16 cellular contexts compared by ENCODE assay signal in genomic region chr7:5223646-5224340, GRCh38. TPM values are rescaled to one million over a fixed set of nuclear protein-coding genes. Genes with fewer than 3 reads are reported as not detected.
DNase-seq lines count a peak whose midpoint lies in the region; ATAC-seq and TF ChIP-seq lines count a peak whose summit lies in the region.
"Had no signal": no experiment of that assay in that cellular context is flagged by ENCODE, and none has a peak within 500 bp of the region (broad histone marks: within the 10 kb centered on the region; RNA-seq: fewer than 3 reads in every experiment).

No MANE protein-coding gene starts in this region.

- H2AFZ ChIP-seq in H9 (ENCODE audit: low read length): no peak overlapping the region
- H2AFZ ChIP-seq: GM23248 had no signal

- H3K79me2 ChIP-seq in H9 (ENCODE audit: insufficient read depth, low read length): no peaks in the 10 kb centered on the region

- H3K23ac ChIP-seq in H9 (ENCODE audit: insufficient read length, low read depth, low read length): no peak overlapping the region

- no peak overlapping the region for H3T11ph ChIP-seq in H9 (ENCODE audit: low read length)

- peak overlapping the region in 2 of 3 experiments; percentile 8 to 49; a peak in 4 of 7 replicates for H3K27ac Mint-ChIP-seq in H9
- peak overlapping the region; percentile 32 for H3K27ac Mint-ChIP-seq in chondrocyte (ENCODE audit: unreplicated experiment)
- peak overlapping the region; percentile 18 for H3K27ac Mint-ChIP-seq in mesothelial cell of epicardium
- H3K27ac Mint-ChIP-seq in stimulated activated memory B cell treated with anti-CD40 and anti-IgM and Interleukin-4, amounts not matched to agents 10 μg/mL and 1 μg/mL and 100 μg/mL, for 72 hours: peak overlapping the region; percentile 23
- H3K27ac Mint-ChIP-seq: CD8-positive, alpha-beta T cell had no signal

- no peak for TF ChIP-seq CTCF in H9 (conservative IDR thresholded peaks at IDR 0.05)
- TF ChIP-seq CTCF in chondrocyte (IDR thresholded peaks at IDR 0.05): no peak
- no peak for TF ChIP-seq CTCF in mesothelial cell of epicardium (IDR thresholded peaks at IDR 0.05; ENCODE audit: unreplicated experiment)

- H2BK12ac ChIP-seq in H9 (ENCODE audit: insufficient read length, low read depth, low read length): no peak overlapping the region

- H3K79me1 ChIP-seq in H9 (ENCODE audit: insufficient read depth, low read depth, low read length, poor library complexity, severe bottlenecking): no peaks in the 10 kb centered on the region

- H3K14ac ChIP-seq in H9 (ENCODE audit: insufficient read depth, low read length): no peak overlapping the region

- H2BK120ac ChIP-seq in H9 (ENCODE audit: low read depth, low read length, poor library complexity, severe bottlenecking): no peak overlapping the region

- H2BK20ac ChIP-seq in H9 (ENCODE audit: low read depth, low read length, poor library complexity, severe bottlenecking): no peak overlapping the region

- no peak overlapping the region for H2BK15ac ChIP-seq in H9 (ENCODE audit: low read depth, low read length)

- H3K27me3 Mint-ChIP-seq in H9 (ENCODE audit: low read depth) (no peaks in the 10 kb centered on the region), chondrocyte (ENCODE audit: low read depth) (no peaks in the 10 kb centered on the region), mesothelial cell of epicardium (ENCODE audit: low read depth) (no peaks in the 10 kb centered on the region)
- H3K27me3 Mint-ChIP-seq in stimulated activated memory B cell treated with anti-CD40 and anti-IgM and Interleukin-4, amounts not matched to agents 10 μg/mL and 1 μg/mL and 100 μg/mL, for 72 hours: no peaks in the 10 kb centered on the region

- no peaks in the 10 kb centered on the region for H3K27me3 ChIP-seq in H9 (ENCODE audit: insufficient read depth, low read length)
- H3K27me3 ChIP-seq: BE2C, SJCRH30 had no signal

- H2AK5ac ChIP-seq in H9 (ENCODE audit: insufficient read length, low read length): no peak overlapping the region

- no peaks in the 10 kb centered on the region for H3K23me2 ChIP-seq in H9 (ENCODE audit: insufficient read length, low read depth, low read length, poor library complexity, severe bottlenecking)

- H3K4me3 Mint-ChIP-seq in H9 (no peak overlapping the region), chondrocyte (ENCODE audit: unreplicated experiment) (no peak overlapping the region), mesothelial cell of epicardium (no peak overlapping the region)
- H3K4me3 Mint-ChIP-seq in stimulated activated memory B cell treated with anti-CD40 and anti-IgM and Interleukin-4, amounts not matched to agents 10 μg/mL and 1 μg/mL and 100 μg/mL, for 72 hours: no peak overlapping the region
- H3K4me3 Mint-ChIP-seq: CD8-positive, alpha-beta T cell had no signal

- H3K9me3 Mint-ChIP-seq in H9 (no peaks in the 10 kb centered on the region), chondrocyte (ENCODE audit: low read depth) (no peaks in the 10 kb centered on the region), mesothelial cell of epicardium (no peaks in the 10 kb centered on the region)
- no peaks in the 10 kb centered on the region for H3K9me3 Mint-ChIP-seq in stimulated activated memory B cell treated with anti-CD40 and anti-IgM and Interleukin-4, amounts not matched to agents 10 μg/mL and 1 μg/mL and 100 μg/mL, for 72 hours
- H3K9me3 Mint-ChIP-seq: CD8-positive, alpha-beta T cell had no signal

- no peak for DNase-seq in H9
- peak; percentile 91 for DNase-seq in chondrocyte (ENCODE audit: low spot score)
- DNase-seq in mesothelial cell of epicardium (ENCODE audit: low spot score in 2 of 2, unreplicated experiment in 2 of 2): no peak
- DNase-seq in NCI-H1694 treated with DMSO at 0.1 percent for 48 hours (lab: John Stamatoyannopoulos, UW): no peak
- DNase-seq in dedifferentiated amniotic fluid mesenchymal stem cell (ENCODE audit: extremely low spot score): no peak
- DNase-seq in NCI-H82 (lab: John Stamatoyannopoulos, UW): no peak
- DNase-seq: BE2C; CD8-positive, alpha-beta T cell; GF-D8; GM23248; NCI-H1092 treated with DMSO at 0.1 percent for 48 hours; NCI-H446 treated with DMSO at 0.1 percent for 48 hours; SJCRH30 had no signal

- H3K4me1 Mint-ChIP-seq in H9 (no peaks in the 10 kb centered on the region), chondrocyte (ENCODE audit: low read depth) (peaks cover 9% of the 10 kb centered on the region), mesothelial cell of epicardium (peaks cover 4% of the 10 kb centered on the region)
- H3K4me1 Mint-ChIP-seq in stimulated activated memory B cell treated with anti-CD40 and anti-IgM and Interleukin-4, amounts not matched to agents 10 μg/mL and 1 μg/mL and 100 μg/mL, for 72 hours: peaks cover 19% of the 10 kb centered on the region

- H3K36me3 Mint-ChIP-seq in H9 (ENCODE audit: insufficient read depth in 1 of 3, low read depth in 3 of 3): peaks cover 25 to 88% (median 82%) of the 10 kb centered on the region in 3 experiments; a peak in 6 of 7 replicates
- peaks cover 49% of the 10 kb centered on the region for H3K36me3 Mint-ChIP-seq in chondrocyte (ENCODE audit: low read depth)
- H3K36me3 Mint-ChIP-seq in mesothelial cell of epicardium: peaks cover 56% of the 10 kb centered on the region
- peaks cover 74% of the 10 kb centered on the region for H3K36me3 Mint-ChIP-seq in stimulated activated memory B cell treated with anti-CD40 and anti-IgM and Interleukin-4, amounts not matched to agents 10 μg/mL and 1 μg/mL and 100 μg/mL, for 72 hours

- no peak overlapping the region for H4K91ac ChIP-seq in H9 (ENCODE audit: insufficient read length, low read depth, low read length)

- no peak overlapping the region for H2BK5ac ChIP-seq in H9 (ENCODE audit: insufficient read length, low read length)

- H3K27ac ChIP-seq in H9 (ENCODE audit: insufficient read length, low read depth, low read length): no peak overlapping the region
- H3K27ac ChIP-seq: GM23248, KMS-11, SJCRH30 had no signal

- H3K56ac ChIP-seq in H9 (ENCODE audit: insufficient read length, low read depth, low read length): no peak overlapping the region

- H3K9ac ChIP-seq in H9 (ENCODE audit: extremely low read depth, insufficient read length, low read length): no peak overlapping the region
- H3K9ac ChIP-seq: GM23248, KMS-11 had no signal

- H3K4ac ChIP-seq in H9 (ENCODE audit: low read depth, low read length): no peak overlapping the region

- no CpG with 5 or more reads among the region's 22 CpGs for WGBS in H9 (ENCODE audit: extremely low coverage, insufficient read length, low lambda C conversion rate)

- no peak overlapping the region for H3K4me2 ChIP-seq in H9 (ENCODE audit: insufficient read depth, insufficient read length, low read length)
- H3K4me2 ChIP-seq: KMS-11 had no signal

- H4K5ac ChIP-seq in H9 (ENCODE audit: insufficient read length, low read depth, low read length): no peak overlapping the region

- no peak for ATAC-seq in stimulated activated memory B cell treated with anti-CD40 and anti-IgM and Interleukin-4, amounts not matched to agents 10 μg/mL and 1 μg/mL and 100 μg/mL, for 72 hours
- no peak for ATAC-seq in HG03354 (IDR thresholded peaks at IDR 0.05; ENCODE audit: poor library complexity, severe bottlenecking, unreplicated experiment)
- ATAC-seq: CD8-positive, alpha-beta T cell had no signal

- no peak overlapping the region for H3K18ac ChIP-seq in H9 (ENCODE audit: insufficient read length, low read depth, low read length)

- H4K8ac ChIP-seq in H9 (replicated peaks; ENCODE audit: insufficient read length, low read depth, low read length): no peak overlapping the region

- H3K4me1 ChIP-seq in H9 (ENCODE audit: insufficient read depth, low read length): no peaks in the 10 kb centered on the region
- H3K4me1 ChIP-seq: BE2C, SJCRH30 had no signal

- H3K9me3 ChIP-seq in H9 (ENCODE audit: control insufficient read depth, low read depth, low read length): no peaks in the 10 kb centered on the region
- H3K9me3 ChIP-seq: BE2C, SJCRH30 had no signal

- no peaks in the 10 kb centered on the region for H4K20me1 ChIP-seq in H9 (ENCODE audit: control insufficient read depth, insufficient read depth, insufficient read length)

RNA-seq across cellular contexts. Expression of gene WIPI2, which starts 33.8 kb away (rescaled TPM):
- total RNA-seq in H9 (2021): 69.1 and 73.3 TPM in 2 replicates
- total RNA-seq in chondrocyte: 61.0 to 68.0 TPM (median 61.6 TPM) in 3 replicates
- 85.6 to 89.7 TPM (median 86.1 TPM) in 3 replicates for total RNA-seq in mesothelial cell of epicardium

RNA-seq across cellular contexts. Expression of gene SLC29A4, which starts 59.0 kb away (rescaled TPM):
- 12.4 and 13.3 TPM in 2 replicates for total RNA-seq in H9 (2021)
- 6.6 to 10.4 TPM (median 9.7 TPM) in 3 replicates for total RNA-seq in chondrocyte
- total RNA-seq in mesothelial cell of epicardium: 33.6 to 37.9 TPM (median 33.9 TPM) in 3 replicates
